Comparison of ENCODE assay signal across 18 cellular contexts in genomic region chr6:150186129-150186898, GRCh38. TPM values are rescaled to one million over a fixed set of nuclear protein-coding genes. Genes with fewer than 3 reads are reported as not detected.
"Had no signal": no experiment of that assay in that cellular context is flagged by ENCODE, and none has a peak within 500 bp of the region (broad histone marks: within the 10 kb centered on the region; RNA-seq: fewer than 3 reads in every experiment).

No MANE protein-coding gene starts in this region.

- H3K4me3 ChIP-seq: gastrocnemius medialis, heart left ventricle, thoracic aorta, vagina had no signal

- H3K27me3 ChIP-seq: brain microvascular endothelial cell, gastrocnemius medialis, heart left ventricle, vagina had no signal

- FAIRE-seq: kidney had no signal

- H3K9me3 ChIP-seq: gastrocnemius medialis, heart left ventricle, thoracic aorta, vagina had no signal

- H3K36me3 ChIP-seq: brain microvascular endothelial cell, gastrocnemius medialis, heart left ventricle, thoracic aorta, vagina had no signal

- H3K4me1 ChIP-seq: gastrocnemius medialis, parathyroid adenoma, vagina had no signal

- DNase-seq: activated CD4-positive, alpha-beta T cell treated with anti-CD3 and anti-CD28 coated beads, Interleukin-2, amount 10 ng/mL, durations not matched to agents 7 days and 5 days; activated CD8-positive, alpha-beta memory T cell treated with anti-CD3 and anti-CD28 coated beads, Interleukin-2, amount 50 U/mL, for 4 hours; activated CD8-positive, alpha-beta T cell treated with anti-CD3 and anti-CD28 coated beads, Interleukin-2, amount 10 ng/mL, durations not matched to agents 7 days and 5 days; activated naive CD4-positive, alpha-beta T cell treated with anti-CD3 and anti-CD28 coated beads for 36 hours; activated T-cell treated with anti-CD3 and anti-CD28 coated beads, Interleukin-2, amount 50 U/mL, for 4 hours; brain microvascular endothelial cell; effector CD4-positive, alpha-beta T cell; gastrocnemius medialis; heart left ventricle; stimulated activated CD4-positive, alpha-beta T cell treated with anti-CD3 and anti-CD28 coated beads, Interleukin-4, amount 100 ng/mL, for 24 hours; T-helper 1 cell; T-helper 9 cell had no signal

- H3K27ac ChIP-seq: brain microvascular endothelial cell, gastrocnemius medialis, heart left ventricle, parathyroid adenoma, thoracic aorta, vagina had no signal

- ATAC-seq: activated CD4-positive, CD25-positive, alpha-beta regulatory T cell treated with anti-CD3 and anti-CD28 coated beads, Interleukin-2, amount 50 U/mL, for 24 hours; activated CD8-positive, alpha-beta T cell treated with anti-CD3 and anti-CD28 coated beads, Interleukin-2, amount 10 ng/mL, durations not matched to agents 7 days and 5 days; activated T-cell treated with anti-CD3 and anti-CD28 coated beads, Interleukin-2, amount 50 U/mL, for 4 hours; gastrocnemius medialis; sciatic nerve had no signal

RNA-seq across cellular contexts. Expression of gene PPP1R14C, which starts 43.5 kb away (rescaled TPM):
- total RNA-seq: activated CD4-positive, alpha-beta T cell treated with anti-CD3 and anti-CD28 coated beads, Interleukin-2, amount 10 ng/mL, durations not matched to agents 7 days and 5 days; activated CD8-positive, alpha-beta T cell treated with anti-CD3 and anti-CD28 coated beads, Interleukin-2, amount 10 ng/mL, durations not matched to agents 7 days and 5 days; activated naive CD4-positive, alpha-beta T cell treated with anti-CD3 and anti-CD28 coated beads for 36 hours had no signal
